Comparison of ENCODE assay signal across 8 cellular contexts in genomic region chr3:36729204-36730056, GRCh38. TPM values are rescaled to one million over a fixed set of nuclear protein-coding genes. Genes with fewer than 3 reads are reported as not detected.
DNase-seq lines count a peak whose midpoint lies in the region; ATAC-seq, FAIRE-seq and TF ChIP-seq lines count a peak whose summit lies in the region.

No MANE protein-coding gene starts in this region.

- in situ Hi-C loops in G401 (cut with HindIII; ENCODE audit: low sequenced_read_pairs) (no loop called here), HepG2 (cut with HindIII; ENCODE audit: extremely low pct_ligation_motif_present, low pct_unique_long_range_greater_than_20kb) (loop anchor here (5.0 to 25.0 kb wide), 4 partner anchors 115 to 483 kb away; no protein-coding TSS in a partner anchor)

- WGBS in HepG2 (ENCODE audit: low lambda C conversion rate), result 17% methylated on average over 7 of the region's 9 CpGs

- peak; percentile 41; the same call in 1 of the 2 replicates for TF ChIP-seq RAD21 in HepG2 (CRISPR knock-in tag; IDR thresholded peaks at IDR 0.05)

- CTCF ChIA-PET in HepG2 (lab: Yijun Ruan, JAX; ENCODE audit: low intra/inter-chr PET ratio, low total read pairs), result interaction anchor here (1.0 to 2.0 kb wide), 4 partner anchors 114 to 229 kb away, joined by 4 to 21 read pairs (median 7); no protein-coding TSS in a partner anchor

- H3K27me3 Mint-ChIP-seq in chondrocyte (ENCODE audit: low read depth), result peaks cover 23% of the 10 kb centered on the region

- H3K36me3 ChIP-seq in H7 (replicated peaks; ENCODE audit: control insufficient read depth, insufficient read depth, low read length) (no peaks in the 10 kb centered on the region), HepG2 (replicated peaks in 1 of 2; ENCODE audit: control insufficient read depth in 1 of 2, insufficient read depth in 2 of 2, low read length in 2 of 2) (no peaks in the 10 kb centered on the region), MG63 (no peaks in the 10 kb centered on the region)

- TF ChIP-seq POLR2A in HepG2 (IDR thresholded peaks at IDR 0.05; ENCODE audit: insufficient read depth in 1 of 2, low read depth in 2 of 2, low read length in 2 of 2), result no peak

- no peak overlapping the region for H3K4me3 Mint-ChIP-seq in chondrocyte (ENCODE audit: unreplicated experiment)

- TF ChIP-seq CTCF in chondrocyte (IDR thresholded peaks at IDR 0.05) (peak; percentile 92), HepG2 (CRISPR knock-in tag; IDR thresholded peaks at IDR 0.05) (peak; percentile 70)

- no peak overlapping the region for H2AFZ ChIP-seq in HepG2 (ENCODE audit: low read length)

- H3K27ac ChIP-seq in HepG2 (ENCODE audit: extremely low read length, insufficient read depth, low read length), result no peak overlapping the region

- no peaks in the 10 kb centered on the region for H3K9me3 ChIP-seq in HepG2 (ENCODE audit: low read length)
- no peaks in the 10 kb centered on the region for H3K9me3 ChIP-seq in MG63

- no peaks in the 10 kb centered on the region for H3K79me2 ChIP-seq in HepG2 (ENCODE audit: insufficient read depth, low read length)

- TF ChIP-seq EP300 in HepG2 (IDR thresholded peaks at IDR 0.05; ENCODE audit: low read depth in 2 of 2, low read length in 2 of 2) (no peak), HepG2 (CRISPR knock-in tag; IDR thresholded peaks at IDR 0.05; ENCODE audit: borderline replicate concordance) (no peak)

- H3K9ac ChIP-seq in HepG2 (ENCODE audit: insufficient read depth, low read depth, low read length), result no peak overlapping the region

- intact Hi-C loops in HepG2 (cut with micrococcal nuclease; ENCODE audit: unreplicated experiment) (loop anchor here (1.0 kb wide), 2 partner anchors 140 to 229 kb away; no protein-coding TSS in a partner anchor), posterior vena cava (cut with DNase I) (loop anchor here (5.0 to 10.0 kb wide), 2 partner anchors 138 to 225 kb away; no protein-coding TSS in a partner anchor)

- ATAC-seq in HepG2, result peak; percentile 75

- H4K20me1 ChIP-seq in HepG2 (ENCODE audit: insufficient read depth, low read length), result no peaks in the 10 kb centered on the region

- no peaks in the 10 kb centered on the region for H3K36me3 Mint-ChIP-seq in chondrocyte (ENCODE audit: low read depth)

- H3K4me3 ChIP-seq in H7 (ENCODE audit: insufficient read depth, low read depth, low read length), result no peak overlapping the region
- H3K4me3 ChIP-seq in HepG2 (replicated peaks in 1 of 3; ENCODE audit: insufficient read depth in 1 of 3, low read depth in 2 of 3, low read length in 3 of 3), result no peak overlapping the region
- no peak overlapping the region for H3K4me3 ChIP-seq in MG63

- H3K4me2 ChIP-seq in HepG2 (ENCODE audit: low read depth, low read length), result no peak overlapping the region

- peak; percentile 76 for FAIRE-seq in HepG2 (lab: Jason Lieb, UNC)

- POLR2A ChIA-PET in HepG2 (lab: Yijun Ruan, JAX), result no interaction called here

- H3K27me3 ChIP-seq in H7 (ENCODE audit: control insufficient read depth, insufficient read depth, low read length) (no peaks in the 10 kb centered on the region), HepG2 (ENCODE audit: control insufficient read depth in 1 of 2, insufficient read depth in 2 of 2, low read length in 2 of 2) (no peaks in the 10 kb centered on the region), MG63 (no peaks in the 10 kb centered on the region)

- H3K9me3 Mint-ChIP-seq in chondrocyte (ENCODE audit: low read depth), result no peaks in the 10 kb centered on the region

- H3K4me1 ChIP-seq in HepG2 (ENCODE audit: insufficient read depth, low read length), result no peaks in the 10 kb centered on the region

- H3K27ac Mint-ChIP-seq in chondrocyte (ENCODE audit: unreplicated experiment), result no peak overlapping the region

- no TSS peak for BruUV-seq in HepG2 (replicated peaks; lab: Mats Ljungman, UMichigan)

- H3K4me1 Mint-ChIP-seq in chondrocyte (ENCODE audit: low read depth), result peaks cover 3% of the 10 kb centered on the region

- DNase-seq in G401 (ENCODE audit: low spot score), result peak; percentile 68
- DNase-seq in H7, result peak; percentile 56
- DNase-seq in NCI-H524 treated with DMSO at 0.1 percent for 48 hours (lab: John Stamatoyannopoulos, UW), result peak; percentile 11
- no peak for DNase-seq in chondrocyte (ENCODE audit: low spot score)
- peak; percentile 34 for DNase-seq in HepG2 (ENCODE audit: low spot score)
- no peak for DNase-seq in posterior vena cava (ENCODE audit: low spot score)
- DNase-seq in MG63, result no peak
- no peak for DNase-seq in HuH-7 (ENCODE audit: low spot score)

TF ChIP-seq in HepG2, 621 proteins besides CTCF, POLR2A, EP300 and RAD21:
- TF ChIP-seq HMGXB4 (CRISPR knock-in tag; IDR thresholded peaks at IDR 0.05; ENCODE audit: borderline replicate concordance in 1 of 2, low read depth in 1 of 2), result no peak
- peak; percentile 78 for TF ChIP-seq STAG1 (CRISPR knock-in tag; IDR thresholded peaks at IDR 0.05)
- TF ChIP-seq SMC3 (IDR thresholded peaks at IDR 0.05; ENCODE audit: low read length), result peak; percentile 58

RNA-seq across cellular contexts. Expression of gene DCLK3, which starts 34.9 kb away (rescaled TPM):
- total RNA-seq in G401 (2014; rRNA removed; shearing (Covaris generic)), result not detected in 2 replicates
- 0.37 and 0.42 TPM in 2 replicates for total RNA-seq in H7 (2014; rRNA removed; shearing (Covaris generic))
- not detected in 3 replicates for total RNA-seq in chondrocyte
- not detected in 2 replicates for total RNA-seq in HepG2 (2016; rRNA removed; fragmentation: Illumina TruSeq; extraction: Trizol)
- not detected in 2 replicates for total RNA-seq in HepG2 (2016; cell fraction: cytosol; rRNA removed; fragmentation: Illumina TruSeq; extraction: Trizol; ENCODE audit: low read depth)
- total RNA-seq in HepG2 (2016; cell fraction: insoluble cytoplasmic fraction; rRNA removed; fragmentation: Illumina TruSeq; extraction: Trizol), result not detected in 2 replicates
- not detected in 2 replicates for total RNA-seq in HepG2 (2016; cell fraction: membrane; rRNA removed; fragmentation: Illumina TruSeq; extraction: Trizol)
- not detected in 2 replicates for total RNA-seq in HepG2 (2016; cell fraction: nucleus; rRNA removed; fragmentation: Illumina TruSeq; extraction: Trizol)
- not detected in 2 replicates for polyA plus RNA-seq in HepG2 (2011; rRNA removed)
- not detected in 2 replicates for polyA plus RNA-seq in HepG2 (2011; cell fraction: cytosol; rRNA removed)
- not detected in 2 replicates for polyA plus RNA-seq in HepG2 (2011; cell fraction: nucleus; rRNA removed)
- polyA plus RNA-seq in HepG2 (2012), result not detected in 2 replicates
- polyA plus RNA-seq in HepG2 (2016; cell fraction: cytosol; fragmentation: Illumina TruSeq; extraction: Trizol; ENCODE audit: low read depth), result not detected in 2 replicates
- polyA plus RNA-seq in HepG2 (2016; cell fraction: insoluble cytoplasmic fraction; fragmentation: Illumina TruSeq; extraction: Trizol; ENCODE audit: low read depth), result not detected in 2 replicates
- polyA plus RNA-seq in HepG2 (2016; cell fraction: membrane; fragmentation: Illumina TruSeq; extraction: Trizol; ENCODE audit: low read depth), result not detected in 2 replicates
- polyA plus RNA-seq in HepG2 (2016; cell fraction: nucleus; fragmentation: Illumina TruSeq; extraction: Trizol; ENCODE audit: insufficient read depth, low read depth), result not detected in 2 replicates
- not detected in 2 replicates for polyA minus RNA-seq in HepG2 (2011; rRNA and poly(A)+ RNA removed; ENCODE audit: low replicate concordance)
- not detected in 2 replicates for polyA minus RNA-seq in HepG2 (2011; cell fraction: cytosol; rRNA and poly(A)+ RNA removed)
- not detected in 2 replicates for polyA minus RNA-seq in HepG2 (2011; cell fraction: nucleus; rRNA and poly(A)+ RNA removed)
- under 1 TPM in 1 of 2 donors, not detected in 1; 0.24 TPM for total RNA-seq in posterior vena cava
- not detected in 2 replicates for total RNA-seq in MG63 (2014; rRNA removed; shearing (Covaris generic); ENCODE audit: low replicate concordance)

Comparison
In these comparisons a context has a peak if more than half of its experiments do, and no peak if none do; other contexts are left out.
1. DNase-seq: peak in G401 (single experiment), H7 (single experiment), NCI-H524 treated with DMSO at 0.1 percent for 48 hours (single experiment) and HepG2 (single experiment); none in chondrocyte (single experiment), posterior vena cava (single experiment), MG63 (single experiment) and HuH-7 (single experiment).